Comparison of ENCODE assay signal across 24 cellular contexts in genomic region chr11:118570787-118571186, GRCh38. TPM values are rescaled to one million over a fixed set of nuclear protein-coding genes. Genes with fewer than 3 reads are reported as not detected.
DNase-seq lines count a peak whose midpoint lies in the region; ATAC-seq and TF ChIP-seq lines count a peak whose summit lies in the region.
"Had no signal": no experiment of that assay in that cellular context is flagged by ENCODE, and none has a peak within 500 bp of the region (broad histone marks: within the 10 kb centered on the region; RNA-seq: fewer than 3 reads in every experiment).

No MANE protein-coding gene starts in this region.

- peaks cover 40% of the 10 kb centered on the region for H3K4me1 Mint-ChIP-seq in activated CD8-positive, alpha-beta T cell treated with anti-CD3 and anti-CD28 coated beads for 36 hours (ENCODE audit: low read depth)
- peaks cover 40% of the 10 kb centered on the region for H3K4me1 Mint-ChIP-seq in activated CD8-positive, alpha-beta T cell treated with anti-CD3 and anti-CD28 coated beads, Interleukin-2, amount 10 ng/mL, durations not matched to agents 7 days and 5 days (ENCODE audit: low read depth)
- H3K4me1 Mint-ChIP-seq in endodermal cell: peaks cover 12% of the 10 kb centered on the region

- H3K27me3 ChIP-seq in endodermal cell (ENCODE audit: control insufficient read depth, insufficient read depth, low read length, poor library complexity, severe bottlenecking) (no peaks in the 10 kb centered on the region), thoracic aorta (replicated peaks; ENCODE audit: insufficient read depth) (no peaks in the 10 kb centered on the region)
- H3K27me3 ChIP-seq: body of pancreas, testis had no signal

- no peak for ATAC-seq in activated CD8-positive, alpha-beta T cell treated with anti-CD3 and anti-CD28 coated beads for 36 hours
- no peak for ATAC-seq in activated CD8-positive, alpha-beta T cell treated with anti-CD3 and anti-CD28 coated beads, Interleukin-2, amount 10 ng/mL, durations not matched to agents 7 days and 5 days
- ATAC-seq in thoracic aorta (ENCODE audit: insufficient number of reproducible peaks, low FRiP score, low read depth) (no peak), HG02981 (IDR thresholded peaks at IDR 0.05; ENCODE audit: unreplicated experiment) (no peak)
- ATAC-seq: A549, body of pancreas, left ventricle myocardium superior, WTC11 had no signal

- H3K4me1 ChIP-seq in OCI-LY7 (ENCODE audit: insufficient read depth, low read length, poor library complexity, severe bottlenecking) (peaks cover 31% of the 10 kb centered on the region), endodermal cell (ENCODE audit: control insufficient read depth, insufficient read depth, low read length) (no peaks in the 10 kb centered on the region), thoracic aorta (ENCODE audit: control insufficient read depth in 1 of 2, low read depth in 2 of 2) (peaks cover 7 to 36% of the 10 kb centered on the region in 2 donors)

- CTCF ChIA-PET in activated CD8-positive, alpha-beta T cell treated with anti-CD3 and anti-CD28 coated beads for 36 hours (lab: Charles Lee): interaction anchor here (0.7 to 1.2 kb wide), 2 partner anchors 8 to 37 kb away, joined by 3 to 4 read pairs; partner anchors contain the start of gene PHLDB1
- CTCF ChIA-PET in activated CD8-positive, alpha-beta T cell treated with anti-CD3 and anti-CD28 coated beads, Interleukin-2, amount 10 ng/mL, durations not matched to agents 7 days and 5 days (lab: Charles Lee): interaction anchor here (2.9 kb wide), 1 partner anchor 24 kb away, joined by 8 read pairs; no protein-coding TSS in a partner anchor
- CTCF ChIA-PET in OCI-LY7 (lab: Charles Lee; ENCODE audit: unreplicated experiment): interaction anchor here (0.5 kb wide), 1 partner anchor 50 kb away, joined by 6 read pairs; no protein-coding TSS in a partner anchor

- H3K9ac ChIP-seq in endodermal cell (ENCODE audit: extremely low read depth, low read length, poor library complexity, severe bottlenecking): no peak overlapping the region

- intact Hi-C loops in activated CD8-positive, alpha-beta T cell treated with anti-CD3 and anti-CD28 coated beads for 36 hours (cut with micrococcal nuclease): no loop called here
- intact Hi-C loops in OCI-LY7 (cut with micrococcal nuclease; ENCODE audit: unreplicated experiment): loop anchor here (5.0 kb wide), 1 partner anchor 133 kb away; the partner anchor contains the start of gene KMT2A

- TF ChIP-seq CTCF in activated CD8-positive, alpha-beta T cell treated with anti-CD3 and anti-CD28 coated beads for 36 hours (IDR thresholded peaks at IDR 0.05): no peak
- TF ChIP-seq CTCF in OCI-LY7 (conservative IDR thresholded peaks at IDR 0.05; ENCODE audit: low read length): no peak
- TF ChIP-seq CTCF in endodermal cell (conservative IDR thresholded peaks at IDR 0.05): no peak
- TF ChIP-seq CTCF in thoracic aorta (IDR thresholded peaks at IDR 0.05): no peak

- H3K9me3 ChIP-seq in OCI-LY7 (ENCODE audit: low read length): no peaks in the 10 kb centered on the region
- no peaks in the 10 kb centered on the region for H3K9me3 ChIP-seq in endodermal cell (ENCODE audit: control insufficient read depth, low read length)
- no peaks in the 10 kb centered on the region for H3K9me3 ChIP-seq in thoracic aorta
- H3K9me3 ChIP-seq: A549, body of pancreas, testis had no signal

- no peak for DNase-seq in activated CD8-positive, alpha-beta T cell treated with anti-CD3 and anti-CD28 coated beads for 36 hours
- no peak for DNase-seq in activated CD8-positive, alpha-beta T cell treated with anti-CD3 and anti-CD28 coated beads, Interleukin-2, amount 10 ng/mL, durations not matched to agents 7 days and 5 days
- DNase-seq in OCI-LY7 (ENCODE audit: low spot score) (no peak), endodermal cell (no peak), thoracic aorta (ENCODE audit: low spot score) (no peak), C1 segment of cervical spinal cord (lab: John Stamatoyannopoulos, UW) (no peak)
- DNase-seq in activated CD8-positive, alpha-beta memory T cell treated with anti-CD3 and anti-CD28 coated beads for 24 hours: no peak
- DNase-seq: body of pancreas; effector CD4-positive, alpha-beta T cell; EL; foreskin melanocyte; IMR-90; left ventricle myocardium superior; NCI-H1417 treated with DMSO at 0.1 percent for 48 hours; NCI-H524; stimulated activated CD4-positive, alpha-beta T cell treated with anti-CD3 and anti-CD28 coated beads, Interleukin-1b, Interleukin-23, amount 100 ng/mL, for 48 hours; testis had no signal

- 97 to 100% methylated on average over 1 of the region's 1 CpG for WGBS in endodermal cell (ENCODE audit: insufficient coverage in 1 of 2, insufficient read length in 1 of 2), 2 experiments

- H3K9me3 Mint-ChIP-seq in activated CD8-positive, alpha-beta T cell treated with anti-CD3 and anti-CD28 coated beads for 36 hours: no peaks in the 10 kb centered on the region
- no peaks in the 10 kb centered on the region for H3K9me3 Mint-ChIP-seq in activated CD8-positive, alpha-beta T cell treated with anti-CD3 and anti-CD28 coated beads, Interleukin-2, amount 10 ng/mL, durations not matched to agents 7 days and 5 days (ENCODE audit: insufficient read depth)
- H3K9me3 Mint-ChIP-seq in endodermal cell: no peaks in the 10 kb centered on the region
- H3K9me3 Mint-ChIP-seq: T-helper 2 cell treated with Interferon-gamma antibody and Interleukin-4, amounts not matched to agents 5 μg/mL and 100 μg/mL, for 36 hours; WTC11 had no signal

- peak overlapping the region; percentile 84 for H3K4me3 Mint-ChIP-seq in activated CD8-positive, alpha-beta T cell treated with anti-CD3 and anti-CD28 coated beads for 36 hours
- H3K4me3 Mint-ChIP-seq in activated CD8-positive, alpha-beta T cell treated with anti-CD3 and anti-CD28 coated beads, Interleukin-2, amount 10 ng/mL, durations not matched to agents 7 days and 5 days: no peak overlapping the region
- H3K4me3 Mint-ChIP-seq in endodermal cell: peak overlapping the region; percentile 94

- H3K36me3 ChIP-seq in OCI-LY7 (ENCODE audit: insufficient read depth, low read length) (peaks cover 4% of the 10 kb centered on the region; the same call in 1 of the 2 replicates), endodermal cell (ENCODE audit: control insufficient read depth, insufficient read depth, low read length) (peaks cover 8% of the 10 kb centered on the region), thoracic aorta (no peaks in the 10 kb centered on the region)

- H2AFZ ChIP-seq in OCI-LY7 (ENCODE audit: low read length): peak overlapping the region; percentile 92; the same call in 1 of the 2 replicates

- H3K36me3 Mint-ChIP-seq in activated CD8-positive, alpha-beta T cell treated with anti-CD3 and anti-CD28 coated beads for 36 hours (ENCODE audit: low read depth): peaks cover 7% of the 10 kb centered on the region
- H3K36me3 Mint-ChIP-seq in activated CD8-positive, alpha-beta T cell treated with anti-CD3 and anti-CD28 coated beads, Interleukin-2, amount 10 ng/mL, durations not matched to agents 7 days and 5 days (ENCODE audit: low read depth): peaks cover 14% of the 10 kb centered on the region
- H3K36me3 Mint-ChIP-seq in endodermal cell (ENCODE audit: low read depth): peaks cover 4% of the 10 kb centered on the region
- H3K36me3 Mint-ChIP-seq: WTC11 had no signal

- H3K4me2 ChIP-seq in OCI-LY7 (ENCODE audit: low read length): no peak overlapping the region

- peak overlapping the region; percentile 93 for H3K27ac Mint-ChIP-seq in activated CD8-positive, alpha-beta T cell treated with anti-CD3 and anti-CD28 coated beads for 36 hours
- H3K27ac Mint-ChIP-seq in activated CD8-positive, alpha-beta T cell treated with anti-CD3 and anti-CD28 coated beads, Interleukin-2, amount 10 ng/mL, durations not matched to agents 7 days and 5 days: no peak overlapping the region
- no peak overlapping the region for H3K27ac Mint-ChIP-seq in endodermal cell

- peaks cover 22% of the 10 kb centered on the region; the same call in 1 of the 2 replicates for H4K20me1 ChIP-seq in OCI-LY7 (ENCODE audit: insufficient read depth, low read length)

- POLR2A ChIA-PET in activated CD8-positive, alpha-beta T cell treated with anti-CD3 and anti-CD28 coated beads for 36 hours (lab: Charles Lee): interaction anchor here (1.7 kb wide), 1 partner anchor 43 kb away, joined by 4 read pairs; the partner anchor contains the start of gene TTC36
- POLR2A ChIA-PET in activated CD8-positive, alpha-beta T cell treated with anti-CD3 and anti-CD28 coated beads, Interleukin-2, amount 10 ng/mL, durations not matched to agents 7 days and 5 days (lab: Charles Lee): no interaction called here
- POLR2A ChIA-PET in OCI-LY7 (lab: Charles Lee): interaction anchor here (0.5 to 1.7 kb wide), 4 partner anchors 10 to 52 kb away, joined by 3 to 4 read pairs (median 4); no protein-coding TSS in a partner anchor

- peaks cover 42% of the 10 kb centered on the region for H3K79me2 ChIP-seq in OCI-LY7 (ENCODE audit: insufficient read depth, low read depth, low read length)

- BruUV-seq in OCI-LY7 (replicated peaks; lab: Mats Ljungman, UMichigan): no TSS peak

- no peaks in the 10 kb centered on the region for H3K27me3 Mint-ChIP-seq in activated CD8-positive, alpha-beta T cell treated with anti-CD3 and anti-CD28 coated beads for 36 hours
- H3K27me3 Mint-ChIP-seq in activated CD8-positive, alpha-beta T cell treated with anti-CD3 and anti-CD28 coated beads, Interleukin-2, amount 10 ng/mL, durations not matched to agents 7 days and 5 days (ENCODE audit: low read depth): no peaks in the 10 kb centered on the region
- no peaks in the 10 kb centered on the region for H3K27me3 Mint-ChIP-seq in endodermal cell (ENCODE audit: insufficient read depth)

- H3K4me3 ChIP-seq in OCI-LY7 (ENCODE audit: low read depth, low read length, poor library complexity, severe bottlenecking): no peak overlapping the region
- no peak overlapping the region for H3K4me3 ChIP-seq in endodermal cell (ENCODE audit: low read length)
- H3K4me3 ChIP-seq in thoracic aorta: no peak overlapping the region
- H3K4me3 ChIP-seq: body of pancreas had no signal

- no peaks in the 10 kb centered on the region for H3K9me2 ChIP-seq in OCI-LY7 (ENCODE audit: insufficient read depth, low read length)

- H3K27ac ChIP-seq in OCI-LY7 (ENCODE audit: low read depth, low read length, poor library complexity, severe bottlenecking) (no peak overlapping the region), endodermal cell (ENCODE audit: low read depth, low read length) (no peak overlapping the region), thoracic aorta (peak overlapping the region; percentile 99 to 100)

RNA-seq across cellular contexts. Expression of gene ARCN1, which starts 1.4 kb away (rescaled TPM):
- total RNA-seq in activated CD8-positive, alpha-beta T cell treated with anti-CD3 and anti-CD28 coated beads for 36 hours: 100 to 1,000 TPM; 134 to 135 TPM
- 100 to 1,000 TPM; 106 to 109 TPM for total RNA-seq in activated CD8-positive, alpha-beta T cell treated with anti-CD3 and anti-CD28 coated beads, Interleukin-2, amount 10 ng/mL, durations not matched to agents 7 days and 5 days
- total RNA-seq in OCI-LY7 (2014; rRNA removed; shearing (Covaris generic)): 51.0 and 55.2 TPM in 2 replicates
- total RNA-seq in OCI-LY7 (2022) (98.9 and 101 TPM in 2 replicates), endodermal cell (100 to 1,000 TPM; 130 to 161 TPM), thoracic aorta (100 to 1,000 TPM; 116 to 125 TPM)
- polyA plus RNA-seq in endodermal cell (2013, experiment 1 of 2): 133 TPM
- polyA plus RNA-seq in endodermal cell (2013, experiment 2 of 2): 134 TPM

RNA-seq across cellular contexts. Expression of gene IFT46, which starts 5.1 kb away (rescaled TPM):
- 10 to 100 TPM; 14.9 to 16.0 TPM for total RNA-seq in activated CD8-positive, alpha-beta T cell treated with anti-CD3 and anti-CD28 coated beads for 36 hours
- 10 to 100 TPM; 12.0 to 12.3 TPM for total RNA-seq in activated CD8-positive, alpha-beta T cell treated with anti-CD3 and anti-CD28 coated beads, Interleukin-2, amount 10 ng/mL, durations not matched to agents 7 days and 5 days
- 17.5 and 17.6 TPM in 2 replicates for total RNA-seq in OCI-LY7 (2014; rRNA removed; shearing (Covaris generic))
- total RNA-seq in OCI-LY7 (2022) (14.6 and 14.7 TPM in 2 replicates), endodermal cell (10 to 100 TPM in 1 of 2 donors, 1 to 10 TPM in 1; 9.1 to 13.7 TPM), thoracic aorta (10 to 100 TPM; 27.5 to 50.8 TPM)
- 26.6 TPM for polyA plus RNA-seq in endodermal cell (2013, experiment 1 of 2)
- 24.0 TPM for polyA plus RNA-seq in endodermal cell (2013, experiment 2 of 2)

RNA-seq across cellular contexts. Expression of gene PHLDB1, which starts 36.6 kb away (rescaled TPM):
- 1 to 10 TPM; 3.0 to 5.1 TPM for total RNA-seq in activated CD8-positive, alpha-beta T cell treated with anti-CD3 and anti-CD28 coated beads for 36 hours
- under 1 TPM; 0.63 to 0.76 TPM for total RNA-seq in activated CD8-positive, alpha-beta T cell treated with anti-CD3 and anti-CD28 coated beads, Interleukin-2, amount 10 ng/mL, durations not matched to agents 7 days and 5 days
- not detected in 2 replicates for total RNA-seq in OCI-LY7 (2014; rRNA removed; shearing (Covaris generic))
- total RNA-seq in OCI-LY7 (2022): 0.19 and 0.28 TPM in 2 replicates
- total RNA-seq in endodermal cell: 10 to 100 TPM; 45.9 to 54.9 TPM
- polyA plus RNA-seq in endodermal cell (2013, experiment 1 of 2): 106 TPM
- 105 TPM for polyA plus RNA-seq in endodermal cell (2013, experiment 2 of 2)
- 100 to 1,000 TPM; 206 to 377 TPM for total RNA-seq in thoracic aorta

RNA-seq across cellular contexts. Expression of gene TMEM25, which starts 39.8 kb away (rescaled TPM):
- total RNA-seq in activated CD8-positive, alpha-beta T cell treated with anti-CD3 and anti-CD28 coated beads for 36 hours: 10 to 100 TPM in 1 of 2 experiments, 1 to 10 TPM in 1; 9.8 to 15.0 TPM
- 1 to 10 TPM; 6.1 to 8.9 TPM for total RNA-seq in activated CD8-positive, alpha-beta T cell treated with anti-CD3 and anti-CD28 coated beads, Interleukin-2, amount 10 ng/mL, durations not matched to agents 7 days and 5 days
- 14.0 and 16.0 TPM in 2 replicates for total RNA-seq in OCI-LY7 (2014; rRNA removed; shearing (Covaris generic))
- total RNA-seq in OCI-LY7 (2022): 10.7 and 11.7 TPM in 2 replicates
- 10 to 100 TPM; 22.4 to 30.6 TPM for total RNA-seq in endodermal cell
- 24.2 TPM for polyA plus RNA-seq in endodermal cell (2013, experiment 1 of 2)
- 24.8 TPM for polyA plus RNA-seq in endodermal cell (2013, experiment 2 of 2)
- 10 to 100 TPM; 36.3 to 50.8 TPM for total RNA-seq in thoracic aorta
- total RNA-seq: SK-MEL-5 had no signal

RNA-seq across cellular contexts. Expression of gene TTC36, which starts 43.5 kb away (rescaled TPM):
- under 1 TPM; 0.36 to 0.43 TPM for total RNA-seq in activated CD8-positive, alpha-beta T cell treated with anti-CD3 and anti-CD28 coated beads for 36 hours
- total RNA-seq in activated CD8-positive, alpha-beta T cell treated with anti-CD3 and anti-CD28 coated beads, Interleukin-2, amount 10 ng/mL, durations not matched to agents 7 days and 5 days: under 1 TPM; 0.37 to 0.99 TPM
- not detected in 2 replicates for total RNA-seq in OCI-LY7 (2014; rRNA removed; shearing (Covaris generic))
- 0.65 and 0.82 TPM in 2 replicates for total RNA-seq in OCI-LY7 (2022)
- total RNA-seq in endodermal cell: under 1 TPM; 0.42 to 0.46 TPM
- not detected for polyA plus RNA-seq in endodermal cell (2013, experiment 1 of 2)
- polyA plus RNA-seq in endodermal cell (2013, experiment 2 of 2): 0.33 TPM
- 1 to 10 TPM; 1.4 to 1.5 TPM for total RNA-seq in thoracic aorta
- total RNA-seq: body of pancreas, H1, IMR-90, SK-MEL-5 had no signal
- polyA plus RNA-seq: A549, BJ, H1, IMR-90 had no signal

Comparison
In these comparisons a context has a peak if more than half of its experiments do, and no peak if none do; other contexts are left out.
1. H3K27ac ChIP-seq: peak in thoracic aorta (2 of 2); none in OCI-LY7 (single experiment) and endodermal cell (single experiment).
2. RNA of gene PHLDB1, which starts 36.6 kb away (total RNA-seq): 206 to 377 TPM in thoracic aorta and 45.9 to 54.9 TPM in endodermal cell; 3.0 to 5.1 TPM in activated CD8-positive, alpha-beta T cell treated with anti-CD3 and anti-CD28 coated beads for 36 hours, 0.63 to 0.76 TPM in activated CD8-positive, alpha-beta T cell treated with anti-CD3 and anti-CD28 coated beads, Interleukin-2, amount 10 ng/mL, durations not matched to agents 7 days and 5 days and 0.19 to 0.28 TPM in OCI-LY7; every median in the first group is over 4 times any median in the second.